Comparison of ENCODE assay signal across 1 cellular context in the genomic region with DNA sequence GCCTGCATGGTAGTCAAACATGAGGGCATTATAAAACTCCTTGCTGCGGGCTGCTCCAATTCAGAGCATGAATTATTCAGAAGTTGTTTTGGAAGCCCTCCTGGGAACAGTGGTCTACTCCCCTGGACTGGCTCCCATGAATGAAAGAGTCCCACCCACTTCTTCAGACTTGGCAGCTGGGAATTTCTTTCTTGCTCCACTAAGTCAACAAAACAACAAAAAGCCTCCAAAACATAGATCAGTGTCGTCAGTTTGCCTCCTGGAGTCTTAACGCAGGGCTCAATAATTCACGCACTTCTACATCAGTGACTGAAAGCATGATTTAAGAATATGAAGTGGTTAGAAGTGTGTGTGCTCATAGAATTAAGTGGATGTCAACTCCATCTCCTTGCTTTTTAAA.
TF ChIP-seq lines count a peak whose summit lies in the region.

No MANE protein-coding gene starts in this region.

TF ChIP-seq in SK-N-SH, 30 proteins besides CTCF, POLR2A, EP300 and RAD21 (continued from another document):
- TF ChIP-seq, protein P1, sequence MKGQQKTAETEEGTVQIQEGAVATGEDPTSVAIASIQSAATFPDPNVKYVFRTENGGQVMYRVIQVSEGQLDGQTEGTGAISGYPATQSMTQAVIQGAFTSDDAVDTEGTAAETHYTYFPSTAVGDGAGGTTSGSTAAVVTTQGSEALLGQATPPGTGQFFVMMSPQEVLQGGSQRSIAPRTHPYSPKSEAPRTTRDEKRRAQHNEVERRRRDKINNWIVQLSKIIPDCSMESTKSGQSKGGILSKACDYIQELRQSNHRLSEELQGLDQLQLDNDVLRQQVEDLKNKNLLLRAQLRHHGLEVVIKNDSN (IDR thresholded peaks at IDR 0.05; ENCODE audit: borderline replicate concordance, low read depth): no peak
- TF ChIP-seq ELF1 (IDR thresholded peaks at IDR 0.05): no peak
- no peak for TF ChIP-seq FOXJ3 (CRISPR knock-in tag; IDR thresholded peaks at IDR 0.05)
- TF ChIP-seq GABPA (IDR thresholded peaks at IDR 0.05; ENCODE audit: low read depth): no peak
- TF ChIP-seq, protein P2, sequence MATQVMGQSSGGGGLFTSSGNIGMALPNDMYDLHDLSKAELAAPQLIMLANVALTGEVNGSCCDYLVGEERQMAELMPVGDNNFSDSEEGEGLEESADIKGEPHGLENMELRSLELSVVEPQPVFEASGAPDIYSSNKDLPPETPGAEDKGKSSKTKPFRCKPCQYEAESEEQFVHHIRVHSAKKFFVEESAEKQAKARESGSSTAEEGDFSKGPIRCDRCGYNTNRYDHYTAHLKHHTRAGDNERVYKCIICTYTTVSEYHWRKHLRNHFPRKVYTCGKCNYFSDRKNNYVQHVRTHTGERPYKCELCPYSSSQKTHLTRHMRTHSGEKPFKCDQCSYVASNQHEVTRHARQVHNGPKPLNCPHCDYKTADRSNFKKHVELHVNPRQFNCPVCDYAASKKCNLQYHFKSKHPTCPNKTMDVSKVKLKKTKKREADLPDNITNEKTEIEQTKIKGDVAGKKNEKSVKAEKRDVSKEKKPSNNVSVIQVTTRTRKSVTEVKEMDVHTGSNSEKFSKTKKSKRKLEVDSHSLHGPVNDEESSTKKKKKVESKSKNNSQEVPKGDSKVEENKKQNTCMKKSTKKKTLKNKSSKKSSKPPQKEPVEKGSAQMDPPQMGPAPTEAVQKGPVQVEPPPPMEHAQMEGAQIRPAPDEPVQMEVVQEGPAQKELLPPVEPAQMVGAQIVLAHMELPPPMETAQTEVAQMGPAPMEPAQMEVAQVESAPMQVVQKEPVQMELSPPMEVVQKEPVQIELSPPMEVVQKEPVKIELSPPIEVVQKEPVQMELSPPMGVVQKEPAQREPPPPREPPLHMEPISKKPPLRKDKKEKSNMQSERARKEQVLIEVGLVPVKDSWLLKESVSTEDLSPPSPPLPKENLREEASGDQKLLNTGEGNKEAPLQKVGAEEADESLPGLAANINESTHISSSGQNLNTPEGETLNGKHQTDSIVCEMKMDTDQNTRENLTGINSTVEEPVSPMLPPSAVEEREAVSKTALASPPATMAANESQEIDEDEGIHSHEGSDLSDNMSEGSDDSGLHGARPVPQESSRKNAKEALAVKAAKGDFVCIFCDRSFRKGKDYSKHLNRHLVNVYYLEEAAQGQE (IDR thresholded peaks at IDR 0.05; ENCODE audit: low read depth, low read length): no peak
- TF ChIP-seq RFX5 (IDR thresholded peaks at IDR 0.05; ENCODE audit: low read length): no peak
- no peak for TF ChIP-seq RXRA (IDR thresholded peaks at IDR 0.05; ENCODE audit: borderline replicate concordance, low read depth)
- no peak for TF ChIP-seq SIN3A (IDR thresholded peaks at IDR 0.05; ENCODE audit: borderline replicate concordance, low read depth, low read length)
- no peak for TF ChIP-seq RCOR1 (IDR thresholded peaks at IDR 0.05; ENCODE audit: low read length)
- TF ChIP-seq FOSL2 (IDR thresholded peaks at IDR 0.05; ENCODE audit: borderline replicate concordance, low read depth): no peak
TF ChIP-seq in SK-N-SH: peak in this region for 0.
